ENCODE assay signal across 16 cellular contexts in the genomic region with DNA sequence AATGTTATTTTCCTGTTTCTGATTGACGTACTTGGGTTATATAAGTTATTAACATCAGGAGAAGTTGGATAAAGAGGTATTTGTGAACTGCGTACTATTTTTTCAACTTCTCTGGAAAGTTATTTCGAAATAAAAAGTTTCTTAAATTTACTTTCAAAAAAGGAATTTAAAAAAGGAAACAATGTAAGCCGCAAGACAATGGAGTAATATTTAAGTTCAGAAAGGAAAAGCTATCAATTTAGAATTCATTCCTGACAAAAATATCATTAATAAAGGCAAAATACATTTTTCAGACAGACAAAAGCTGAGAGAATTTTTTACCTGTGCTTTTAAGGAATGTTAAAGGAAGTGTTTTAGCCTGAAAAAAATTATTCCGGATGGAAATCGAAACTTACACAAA. TPM values are rescaled to one million over a fixed set of nuclear protein-coding genes. Genes with fewer than 3 reads are reported as not detected.
DNase-seq lines count a peak whose midpoint lies in the region; ATAC-seq, FAIRE-seq and TF ChIP-seq lines count a peak whose summit lies in the region.
"Had no signal": no experiment of that assay in that cellular context is flagged by ENCODE, and none has a peak within 500 bp of the region (broad histone marks: within the 10 kb centered on the region; RNA-seq: fewer than 3 reads in every experiment).

No MANE protein-coding gene starts in this region.

- CTCF ChIA-PET in naive thymus-derived CD4-positive, alpha-beta T cell (lab: Charles Lee): no interaction called here

- no peak overlapping the region for H3K27ac ChIP-seq in small intestine (ENCODE audit: low read depth in 1 of 2, low read length in 1 of 2)
- no peak overlapping the region for H3K27ac ChIP-seq in naive thymus-derived CD4-positive, alpha-beta T cell (ENCODE audit: low read depth, low read length)
- H3K27ac ChIP-seq: BLaER1, KMS-11 had no signal

- H3K36me3 ChIP-seq in small intestine (ENCODE audit: control insufficient read depth in 2 of 2, insufficient read depth in 2 of 2, low read length in 2 of 2): peaks cover 0 to under 1% of the 10 kb centered on the region in 2 donors
- H3K36me3 ChIP-seq in naive thymus-derived CD4-positive, alpha-beta T cell (ENCODE audit: control insufficient read depth in 2 of 3, insufficient read depth in 3 of 3, low read length in 3 of 3): no peaks in the 10 kb centered on the region

- 95 to 98% (median 96%) methylated on average over 6 of the region's 6 CpGs for WGBS in small intestine, 3 donors

- H3K9me3 ChIP-seq in small intestine (ENCODE audit: control insufficient read depth, low read depth): no peaks in the 10 kb centered on the region
- H3K9me3 ChIP-seq in naive thymus-derived CD4-positive, alpha-beta T cell (ENCODE audit: control insufficient read depth in 2 of 3, low read length in 3 of 3): peaks cover 0 to 5% (median 0%) of the 10 kb centered on the region in 3 experiments

- H3K4me1 ChIP-seq in small intestine (ENCODE audit: control insufficient read depth in 2 of 2, insufficient read depth in 1 of 2, low read depth in 1 of 2, low read length in 1 of 2): no peaks in the 10 kb centered on the region
- H3K4me1 ChIP-seq in naive thymus-derived CD4-positive, alpha-beta T cell (ENCODE audit: control insufficient read depth in 2 of 2, insufficient read depth in 2 of 2, low read length in 2 of 2): peaks cover 0 to 2% of the 10 kb centered on the region in 2 donors

- peak overlapping the region; percentile 77 for H3K27ac Mint-ChIP-seq in dendritic cell treated with granulocyte-macrophage colony-stimulating factor and Interleukin-4, amounts not matched to agents 40 ng/mL and 50 ng/mL, for 4 days
- no peak overlapping the region for H3K27ac Mint-ChIP-seq in naive thymus-derived CD4-positive, alpha-beta T cell
- H3K27ac Mint-ChIP-seq: CD4-positive, alpha-beta T cell; GM23338; H9; IgD-negative memory B cell had no signal

- ATAC-seq in GM21447 (IDR thresholded peaks at IDR 0.05; ENCODE audit: unreplicated experiment): no peak
- ATAC-seq in naive thymus-derived CD4-positive, alpha-beta T cell: no peak
- ATAC-seq: GM23338 had no signal

- peaks cover 23% of the 10 kb centered on the region for H3K9me3 Mint-ChIP-seq in dendritic cell treated with granulocyte-macrophage colony-stimulating factor and Interleukin-4, amounts not matched to agents 40 ng/mL and 50 ng/mL, for 4 days
- peaks cover 0 to 33% (median 15%) of the 10 kb centered on the region in 11 donors for H3K9me3 Mint-ChIP-seq in naive thymus-derived CD4-positive, alpha-beta T cell

- no peaks in the 10 kb centered on the region for H3K27me3 Mint-ChIP-seq in dendritic cell treated with granulocyte-macrophage colony-stimulating factor and Interleukin-4, amounts not matched to agents 40 ng/mL and 50 ng/mL, for 4 days
- no peaks in the 10 kb centered on the region for H3K27me3 Mint-ChIP-seq in naive thymus-derived CD4-positive, alpha-beta T cell
- H3K27me3 Mint-ChIP-seq: CD4-positive, alpha-beta T cell; IgD-negative memory B cell had no signal

- no peak for TF ChIP-seq CTCF in GM20000 (IDR thresholded peaks at IDR 0.05; ENCODE audit: extremely low read depth, missing control alignments)

- FAIRE-seq in G401.6 (lab: Jason Lieb, UNC): peak; percentile 11
- FAIRE-seq in small intestine (lab: Jason Lieb, UNC): peak; percentile 41
- FAIRE-seq: D721Med had no signal

- POLR2A ChIA-PET in naive thymus-derived CD4-positive, alpha-beta T cell (lab: Charles Lee): no interaction called here

- H3K4me1 Mint-ChIP-seq in dendritic cell treated with granulocyte-macrophage colony-stimulating factor and Interleukin-4, amounts not matched to agents 40 ng/mL and 50 ng/mL, for 4 days (ENCODE audit: low read depth): peaks cover 79% of the 10 kb centered on the region
- H3K4me1 Mint-ChIP-seq in naive thymus-derived CD4-positive, alpha-beta T cell: peaks cover 7 to 28% (median 16%) of the 10 kb centered on the region in 7 donors

- H3K4me3 Mint-ChIP-seq in dendritic cell treated with granulocyte-macrophage colony-stimulating factor and Interleukin-4, amounts not matched to agents 40 ng/mL and 50 ng/mL, for 4 days: peak overlapping the region; percentile 34
- H3K4me3 Mint-ChIP-seq in naive thymus-derived CD4-positive, alpha-beta T cell: no peak overlapping the region
- H3K4me3 Mint-ChIP-seq: CD4-positive, alpha-beta T cell; GM23338; H9; IgD-negative memory B cell had no signal

- intact Hi-C loops in dendritic cell treated with granulocyte-macrophage colony-stimulating factor and Interleukin-4, amounts not matched to agents 40 ng/mL and 50 ng/mL, for 4 days (cut with micrococcal nuclease): loop anchor here (10.0 kb wide), 1 partner anchor 63 kb away; no protein-coding TSS in a partner anchor
- intact Hi-C loops in naive thymus-derived CD4-positive, alpha-beta T cell (cut with micrococcal nuclease): no loop called here

- no peak overlapping the region for H3K4me3 ChIP-seq in small intestine (ENCODE audit: low read depth in 1 of 2, low read length in 2 of 2)
- no peak overlapping the region for H3K4me3 ChIP-seq in naive thymus-derived CD4-positive, alpha-beta T cell (ENCODE audit: low read length)
- H3K4me3 ChIP-seq: BLaER1, GM23338 had no signal

- peaks cover 66% of the 10 kb centered on the region for H3K36me3 Mint-ChIP-seq in dendritic cell treated with granulocyte-macrophage colony-stimulating factor and Interleukin-4, amounts not matched to agents 40 ng/mL and 50 ng/mL, for 4 days (ENCODE audit: low read depth)
- H3K36me3 Mint-ChIP-seq in naive thymus-derived CD4-positive, alpha-beta T cell: peaks cover 9 to 43% (median 41%) of the 10 kb centered on the region in 5 donors

- DNase-seq in CD1c-positive myeloid dendritic cell (ENCODE audit: extremely low spot score) (peak; percentile 73), small intestine (no peak), GM20000 (ENCODE audit: low spot score) (no peak)
- no peak for DNase-seq in naive thymus-derived CD4-positive, alpha-beta T cell
- DNase-seq: CD4-positive, alpha-beta T cell; DMS153; DND-41; H9 had no signal

- no peaks in the 10 kb centered on the region for H3K27me3 ChIP-seq in small intestine (ENCODE audit: control insufficient read depth in 2 of 2, insufficient read depth in 2 of 2, low read length in 2 of 2)
- no peaks in the 10 kb centered on the region for H3K27me3 ChIP-seq in naive thymus-derived CD4-positive, alpha-beta T cell (ENCODE audit: control insufficient read depth in 2 of 2, insufficient read depth in 2 of 2, low read length in 2 of 2)
- H3K27me3 ChIP-seq: BLaER1 had no signal

RNA-seq across cellular contexts. Expression of a gene that starts 47.7 kb away (rescaled TPM):
- polyA plus RNA-seq in small intestine: 10 to 100 TPM; 39.7 to 65.5 (median 48.3) TPM
- 100 to 1,000 TPM in 1 of 5 experiments, 10 to 100 TPM in 4; 25.6 to 108 (median 60.5) TPM for total RNA-seq in naive thymus-derived CD4-positive, alpha-beta T cell
- polyA plus RNA-seq in naive thymus-derived CD4-positive, alpha-beta T cell: 10 to 100 TPM; 56.1 to 73.2 TPM
